In genomic region chr9:27539479-27540441, GRCh38 we compare ENCODE assay signal across 10 cellular contexts. TPM values are rescaled to one million over a fixed set of nuclear protein-coding genes. Genes with fewer than 3 reads are reported as not detected.
DNase-seq lines count a peak whose midpoint lies in the region; ATAC-seq lines count a peak whose summit lies in the region.
"Had no signal": no experiment of that assay in that cellular context is flagged by ENCODE, and none has a peak within 500 bp of the region (broad histone marks: within the 10 kb centered on the region; RNA-seq: fewer than 3 reads in every experiment).

No MANE protein-coding gene starts in this region.

- H3K27me3 Mint-ChIP-seq in activated naive CD8-positive, alpha-beta T cell treated with anti-CD3 and anti-CD28 coated beads for 36 hours: no peaks in the 10 kb centered on the region
- H3K27me3 Mint-ChIP-seq: stimulated activated memory B cell treated with anti-CD40 and anti-IgM and Interleukin-4, amounts not matched to agents 10 μg/mL and 1 μg/mL and 100 μg/mL, for 72 hours had no signal

- H3K36me3 ChIP-seq in esophagus (ENCODE audit: control insufficient read depth in 2 of 2, insufficient read depth in 2 of 2, low read length in 1 of 2) (no peaks in the 10 kb centered on the region), rectal smooth muscle tissue (ENCODE audit: control insufficient read depth, insufficient read depth, low read length) (no peaks in the 10 kb centered on the region)

- H3K27me3 ChIP-seq in esophagus (ENCODE audit: control insufficient read depth in 1 of 2, insufficient read depth in 2 of 2, low read length in 2 of 2) (no peaks in the 10 kb centered on the region), rectal smooth muscle tissue (ENCODE audit: control insufficient read depth, insufficient read depth, low read length) (no peaks in the 10 kb centered on the region)

- H3K9me3 Mint-ChIP-seq in activated naive CD8-positive, alpha-beta T cell treated with anti-CD3 and anti-CD28 coated beads for 36 hours: no peaks in the 10 kb centered on the region
- H3K9me3 Mint-ChIP-seq: stimulated activated memory B cell treated with anti-CD40 and anti-IgM and Interleukin-4, amounts not matched to agents 10 μg/mL and 1 μg/mL and 100 μg/mL, for 72 hours had no signal

- no peak overlapping the region for H3K4me3 ChIP-seq in esophagus (ENCODE audit: low read depth in 1 of 2, low read length in 2 of 2)
- no peak overlapping the region for H3K4me3 ChIP-seq in rectal smooth muscle tissue (ENCODE audit: low read length)

- no peak overlapping the region for H3K4me3 Mint-ChIP-seq in activated naive CD8-positive, alpha-beta T cell treated with anti-CD3 and anti-CD28 coated beads for 36 hours
- H3K4me3 Mint-ChIP-seq: stimulated activated memory B cell treated with anti-CD40 and anti-IgM and Interleukin-4, amounts not matched to agents 10 μg/mL and 1 μg/mL and 100 μg/mL, for 72 hours had no signal

- no peaks in the 10 kb centered on the region for H3K9me3 ChIP-seq in esophagus (ENCODE audit: control insufficient read depth in 2 of 2, insufficient read depth in 1 of 2, low read depth in 1 of 2, low read length in 1 of 2)

- no peak overlapping the region for H3K27ac Mint-ChIP-seq in activated naive CD8-positive, alpha-beta T cell treated with anti-CD3 and anti-CD28 coated beads for 36 hours
- H3K27ac Mint-ChIP-seq: stimulated activated memory B cell treated with anti-CD40 and anti-IgM and Interleukin-4, amounts not matched to agents 10 μg/mL and 1 μg/mL and 100 μg/mL, for 72 hours had no signal

- H3K9ac ChIP-seq in rectal smooth muscle tissue (ENCODE audit: low read length): no peak overlapping the region

- no peaks in the 10 kb centered on the region for H3K4me1 ChIP-seq in esophagus (ENCODE audit: control insufficient read depth in 2 of 2, insufficient read depth in 2 of 2, low read length in 1 of 2)
- peaks cover 19% of the 10 kb centered on the region for H3K4me1 ChIP-seq in rectal smooth muscle tissue (ENCODE audit: control insufficient read depth, insufficient read depth, low read length)

- H3K27ac ChIP-seq in esophagus (ENCODE audit: low read depth in 2 of 2, low read length in 1 of 2) (peak overlapping the region; percentile 82 to 84), rectal smooth muscle tissue (ENCODE audit: low read depth, low read length) (peak overlapping the region; percentile 81)

- no peaks in the 10 kb centered on the region for H3K4me1 Mint-ChIP-seq in activated naive CD8-positive, alpha-beta T cell treated with anti-CD3 and anti-CD28 coated beads for 36 hours

- H3K36me3 Mint-ChIP-seq in activated naive CD8-positive, alpha-beta T cell treated with anti-CD3 and anti-CD28 coated beads for 36 hours: peaks cover 4% of the 10 kb centered on the region

- 39 to 51% methylated on average over 5 of the region's 5 CpGs for WGBS in esophagus, 2 donors

- DNase-seq in activated naive CD8-positive, alpha-beta T cell treated with anti-CD3 and anti-CD28 coated beads for 36 hours: no peak
- DNase-seq in retina (no peak), NCI-H2029 (lab: John Stamatoyannopoulos, UW) (no peak)

- ATAC-seq in GM18861 (IDR thresholded peaks at IDR 0.05; ENCODE audit: unreplicated experiment): peak; percentile 27
- peak; percentile 48 for ATAC-seq in HG03558 (IDR thresholded peaks at IDR 0.05; ENCODE audit: extremely low read depth, unreplicated experiment)
- ATAC-seq in HG03108 (IDR thresholded peaks at IDR 0.05; ENCODE audit: unreplicated experiment): no peak
- ATAC-seq: stimulated activated memory B cell treated with anti-CD40 and anti-IgM and Interleukin-4, amounts not matched to agents 10 μg/mL and 1 μg/mL and 100 μg/mL, for 72 hours had no signal

RNA-seq across cellular contexts. Expression of gene MOB3B, which starts 10.1 kb away (rescaled TPM):
- 1 to 10 TPM; 2.0 to 2.5 TPM for polyA plus RNA-seq in esophagus
- 1 to 10 TPM; 1.3 TPM for total RNA-seq in activated naive CD8-positive, alpha-beta T cell treated with anti-CD3 and anti-CD28 coated beads for 36 hours

RNA-seq across cellular contexts. Expression of gene IFNK, which starts 15.7 kb away (rescaled TPM):
- not detected for polyA plus RNA-seq in esophagus
- not detected for total RNA-seq in activated naive CD8-positive, alpha-beta T cell treated with anti-CD3 and anti-CD28 coated beads for 36 hours
- total RNA-seq: T-helper 1 cell treated with Interleukin-12 subunit alpha and Interleukin-12 subunit beta and Interleukin-4 antibody, amounts not matched to agents 30 ng/mL and 1 ng/mL, for 36 hours had no signal

RNA-seq across cellular contexts. Expression of gene C9orf72, which starts 33.5 kb away (rescaled TPM):
- 1 to 10 TPM; 4.6 to 6.7 TPM for polyA plus RNA-seq in esophagus
- total RNA-seq in activated naive CD8-positive, alpha-beta T cell treated with anti-CD3 and anti-CD28 coated beads for 36 hours: 1 to 10 TPM; 7.7 to 9.4 TPM
